ENCODE assay signal across 16 cellular contexts in genomic region chr6:154791561-154792317, GRCh38. TPM values are rescaled to one million over a fixed set of nuclear protein-coding genes. Genes with fewer than 3 reads are reported as not detected.
A peak's percentile ranks its signal among the peaks of the same experiment; 100 is the strongest.
DNase-seq lines count a peak whose midpoint lies in the region; ATAC-seq and TF ChIP-seq lines count a peak whose summit lies in the region.
"Had no signal": no experiment of that assay in that cellular context is flagged by ENCODE, and none has a peak within 500 bp of the region (broad histone marks: within the 10 kb centered on the region; RNA-seq: fewer than 3 reads in every experiment).

No MANE protein-coding gene starts in this region.

- no peaks in the 10 kb centered on the region for H3K27me3 Mint-ChIP-seq in activated T-cell treated with anti-CD3 and anti-CD28 coated beads, Interleukin-2, amount 50 U/mL, for 72 hours (ENCODE audit: low read depth)
- no peaks in the 10 kb centered on the region for H3K27me3 Mint-ChIP-seq in activated T-helper 2 cell treated with anti-CD3 and anti-CD28 coated beads, Interferon-gamma antibody, Interleukin-2, Interleukin-4, amounts not matched to agents 10 μg/mL and 5 μg/mL and 100 μg/mL, durations not matched to agents 14 hours and 24 hours and 36 hours (ENCODE audit: low read depth)
- H3K27me3 Mint-ChIP-seq: memory B cell had no signal

- no peaks in the 10 kb centered on the region for H3K9me2 ChIP-seq in PC-9 (ENCODE audit: insufficient read depth)

- peaks cover 5 to 9% of the 10 kb centered on the region in 2 donors for H3K36me3 Mint-ChIP-seq in activated T-cell treated with anti-CD3 and anti-CD28 coated beads, Interleukin-2, amount 50 U/mL, for 72 hours (ENCODE audit: insufficient read depth in 2 of 2)
- H3K36me3 Mint-ChIP-seq in activated T-helper 2 cell treated with anti-CD3 and anti-CD28 coated beads, Interferon-gamma antibody, Interleukin-2, Interleukin-4, amounts not matched to agents 10 μg/mL and 5 μg/mL and 100 μg/mL, durations not matched to agents 14 hours and 24 hours and 36 hours (ENCODE audit: low read depth) = peaks cover 61% of the 10 kb centered on the region

- peak overlapping the region; percentile 22 for H3K9ac ChIP-seq in skeletal muscle satellite cell (ENCODE audit: low read depth, low read length)

- H3K4me2 ChIP-seq in PC-9 (no peak overlapping the region; the same call in 1 of the 2 replicates), skeletal muscle satellite cell (ENCODE audit: low read length) (peak overlapping the region; percentile 40)
- H3K4me2 ChIP-seq: A549, GM23338 had no signal

- H3K27me3 ChIP-seq in PC-9 (ENCODE audit: insufficient read depth, low read depth) (no peaks in the 10 kb centered on the region), skeletal muscle satellite cell (ENCODE audit: control insufficient read depth, insufficient read depth, low read length) (no peaks in the 10 kb centered on the region)
- H3K27me3 ChIP-seq: brain microvascular endothelial cell, SJSA1, upper lobe of left lung had no signal

- no peak overlapping the region for H2AFZ ChIP-seq in PC-9
- H2AFZ ChIP-seq: GM23338 had no signal

- ATAC-seq in activated T-cell treated with anti-CD3 and anti-CD28 coated beads, Interleukin-2, amount 50 U/mL, for 72 hours (replicated peaks in 1 of 2) = no peak
- ATAC-seq: A549, GM23338 had no signal

- no peak overlapping the region for H3K4me3 ChIP-seq in PC-9
- no peak overlapping the region for H3K4me3 ChIP-seq in epithelial cell of esophagus (ENCODE audit: low read length)
- no peak overlapping the region for H3K4me3 ChIP-seq in skeletal muscle satellite cell (ENCODE audit: low read length)
- H3K4me3 ChIP-seq: A549, GM23338, SJSA1, upper lobe of left lung had no signal

- peak overlapping the region; percentile 5 for H3K27ac Mint-ChIP-seq in activated T-cell treated with anti-CD3 and anti-CD28 coated beads, Interleukin-2, amount 50 U/mL, for 72 hours
- no peak overlapping the region for H3K27ac Mint-ChIP-seq in activated T-helper 2 cell treated with anti-CD3 and anti-CD28 coated beads, Interferon-gamma antibody, Interleukin-2, Interleukin-4, amounts not matched to agents 10 μg/mL and 5 μg/mL and 100 μg/mL, durations not matched to agents 14 hours and 24 hours and 36 hours
- H3K27ac Mint-ChIP-seq: GM23338, memory B cell had no signal

- H3K4me1 ChIP-seq in PC-9 (replicated peaks; ENCODE audit: insufficient read depth) (peaks cover 25% of the 10 kb centered on the region), skeletal muscle satellite cell (ENCODE audit: control insufficient read depth, insufficient read depth, low read length) (peaks cover 25% of the 10 kb centered on the region)
- H3K4me1 ChIP-seq: SJSA1, upper lobe of left lung had no signal

- H3K9me3 ChIP-seq in PC-9 (ENCODE audit: insufficient read depth, low read depth) (no peaks in the 10 kb centered on the region), skeletal muscle satellite cell (replicated peaks; ENCODE audit: low read length) (no peaks in the 10 kb centered on the region)
- H3K9me3 ChIP-seq: A549, SJSA1, upper lobe of left lung had no signal

- H3K27ac ChIP-seq in PC-9 = peak overlapping the region; percentile 61
- H3K27ac ChIP-seq: A549, brain microvascular endothelial cell, SJSA1, upper lobe of left lung had no signal

- TF ChIP-seq CTCF in PC-9 (conservative IDR thresholded peaks at IDR 0.05) = no peak
- no peak for TF ChIP-seq CTCF in epithelial cell of esophagus (IDR thresholded peaks at IDR 0.05; ENCODE audit: insufficient read depth, low read depth, low read length, missing control alignments)

- no peaks in the 10 kb centered on the region for H3K9me3 Mint-ChIP-seq in activated T-cell treated with anti-CD3 and anti-CD28 coated beads, Interleukin-2, amount 50 U/mL, for 72 hours
- no peaks in the 10 kb centered on the region for H3K9me3 Mint-ChIP-seq in activated T-helper 2 cell treated with anti-CD3 and anti-CD28 coated beads, Interferon-gamma antibody, Interleukin-2, Interleukin-4, amounts not matched to agents 10 μg/mL and 5 μg/mL and 100 μg/mL, durations not matched to agents 14 hours and 24 hours and 36 hours
- H3K9me3 Mint-ChIP-seq: GM23338, memory B cell had no signal

- peaks cover 27% of the 10 kb centered on the region for H3F3A ChIP-seq in PC-9 (ENCODE audit: insufficient read depth, low read depth)

- peaks cover 15% of the 10 kb centered on the region; the same call in 1 of the 2 replicates for H4K20me1 ChIP-seq in PC-9 (ENCODE audit: insufficient read depth)

- peaks cover 46% of the 10 kb centered on the region for H3K79me2 ChIP-seq in PC-9 (ENCODE audit: low read depth)

- peaks cover 20% of the 10 kb centered on the region for H3K4me1 Mint-ChIP-seq in activated T-cell treated with anti-CD3 and anti-CD28 coated beads, Interleukin-2, amount 50 U/mL, for 72 hours (ENCODE audit: low read depth)
- H3K4me1 Mint-ChIP-seq in activated T-helper 2 cell treated with anti-CD3 and anti-CD28 coated beads, Interferon-gamma antibody, Interleukin-2, Interleukin-4, amounts not matched to agents 10 μg/mL and 5 μg/mL and 100 μg/mL, durations not matched to agents 14 hours and 24 hours and 36 hours (ENCODE audit: low read depth) = peaks cover 10% of the 10 kb centered on the region

- POLR2A ChIA-PET in PC-9 (lab: Charles Lee; ENCODE audit: unreplicated experiment) = no interaction called here

- intact Hi-C loops in PC-9 (cut with micrococcal nuclease; ENCODE audit: unreplicated experiment) = loop anchor here (5.0 kb wide), 1 partner anchor 59 kb away; the partner anchor contains the start of gene SCAF8
- intact Hi-C loops in activated T-helper 2 cell treated with anti-CD3 and anti-CD28 coated beads, Interferon-gamma antibody, Interleukin-2, Interleukin-4, amounts not matched to agents 10 μg/mL and 5 μg/mL and 100 μg/mL, durations not matched to agents 14 hours and 24 hours and 36 hours (cut with micrococcal nuclease) = no loop called here

- H3K4me3 Mint-ChIP-seq in activated T-cell treated with anti-CD3 and anti-CD28 coated beads, Interleukin-2, amount 50 U/mL, for 72 hours = no peak overlapping the region
- no peak overlapping the region for H3K4me3 Mint-ChIP-seq in activated T-helper 2 cell treated with anti-CD3 and anti-CD28 coated beads, Interferon-gamma antibody, Interleukin-2, Interleukin-4, amounts not matched to agents 10 μg/mL and 5 μg/mL and 100 μg/mL, durations not matched to agents 14 hours and 24 hours and 36 hours (ENCODE audit: low read depth)
- H3K4me3 Mint-ChIP-seq: GM23338, memory B cell had no signal

- BruUV-seq in PC-9 (replicated peaks; lab: Mats Ljungman, UMichigan) = no TSS peak

- DNase-seq in activated T-cell treated with anti-CD3 and anti-CD28 coated beads, Interleukin-2, amount 50 U/mL, for 72 hours = no peak
- no peak for DNase-seq in activated T-cell treated with anti-CD3 and anti-CD28 coated beads, Interleukin-2, amount 50 U/mL, for 1 hour
- DNase-seq in PC-9 (no peak), epithelial cell of esophagus (ENCODE audit: low read depth) (peak; percentile 55), NCI-H2107 (lab: John Stamatoyannopoulos, UW) (no peak)
- no peak for DNase-seq in activated T-helper 2 cell treated with anti-CD3 and anti-CD28 coated beads, Interferon-gamma antibody, Interleukin-2, Interleukin-4, amounts not matched to agents 10 μg/mL and 5 μg/mL and 100 μg/mL, durations not matched to agents 14 hours and 24 hours and 36 hours (ENCODE audit: low spot score)
- DNase-seq in activated CD4-positive, alpha-beta T cell treated with anti-CD3 and anti-CD28 coated beads, Interleukin-2, amount 50 U/mL, for 4 hours = no peak
- DNase-seq: activated T-cell treated with anti-CD3 and anti-CD28 coated beads, Interleukin-2, amount 50 U/mL, for 48 hours; brain microvascular endothelial cell; stimulated activated CD8-positive, alpha-beta memory T cell treated with anti-CD3 and anti-CD28 coated beads, Interleukin-4, amount 100 ng/mL, for 48 hours; upper lobe of left lung had no signal

- H3K36me3 ChIP-seq in PC-9 (ENCODE audit: low read depth) (peaks cover 21% of the 10 kb centered on the region), skeletal muscle satellite cell (ENCODE audit: insufficient read depth, low read length) (peaks cover 12% of the 10 kb centered on the region)

- CTCF ChIA-PET in PC-9 (lab: Charles Lee) = no interaction called here

RNA-seq across cellular contexts. Expression of gene SCAF8, which starts 58.5 kb away (rescaled TPM):
- 10 to 100 TPM; 40.2 to 45.0 TPM for total RNA-seq in activated T-cell treated with anti-CD3 and anti-CD28 coated beads, Interleukin-2, amount 50 U/mL, for 72 hours
- 21.6 and 22.7 TPM in 2 replicates for total RNA-seq in PC-9 (2021)
- total RNA-seq in skeletal muscle satellite cell (2012; rRNA removed) = 25.8 and 26.6 TPM in 2 replicates
- total RNA-seq in activated T-helper 2 cell treated with anti-CD3 and anti-CD28 coated beads, Interferon-gamma antibody, Interleukin-2, Interleukin-4, amounts not matched to agents 10 μg/mL and 5 μg/mL and 100 μg/mL, durations not matched to agents 14 hours and 24 hours and 36 hours = 35.4 and 37.3 TPM in 2 replicates
